Comparison of ENCODE assay signal across 20 cellular contexts in the genomic region with DNA sequence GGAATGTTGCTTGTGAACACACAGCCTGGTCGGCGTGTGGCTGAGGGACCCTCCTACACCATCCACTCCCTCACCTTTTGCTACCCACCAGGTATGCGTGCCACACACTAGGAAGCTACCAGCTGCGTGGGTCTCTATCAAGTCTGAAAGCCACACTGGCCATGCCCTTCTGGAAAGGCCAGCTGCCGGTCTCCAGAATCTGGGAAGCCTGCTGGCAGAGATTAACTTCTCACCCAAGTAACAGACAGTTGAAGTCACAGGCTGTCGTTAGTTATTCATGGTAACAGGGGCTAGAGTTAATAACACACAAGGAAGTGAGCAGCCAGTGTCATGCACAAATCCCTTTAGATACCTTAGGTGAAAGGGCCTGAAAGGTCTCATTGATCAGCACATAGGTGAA. TPM values are rescaled to one million over a fixed set of nuclear protein-coding genes. Genes with fewer than 3 reads are reported as not detected.
"Had no signal": no experiment of that assay in that cellular context is flagged by ENCODE, and none has a peak within 500 bp of the region (broad histone marks: within the 10 kb centered on the region; RNA-seq: fewer than 3 reads in every experiment).

No MANE protein-coding gene starts in this region.

- H3K9ac ChIP-seq: parathyroid adenoma had no signal

- H3K36me3 Mint-ChIP-seq: stimulated activated effector memory CD8-positive, alpha-beta T cell treated with anti-CD3 and anti-CD28 coated beads, Interleukin-12 subunit alpha, Interleukin-12 subunit beta, amount 100 ng/mL, for 72 hours had no signal

- H3K9me3 Mint-ChIP-seq: endodermal cell; stimulated activated effector memory CD8-positive, alpha-beta T cell treated with anti-CD3 and anti-CD28 coated beads, Interleukin-12 subunit alpha, Interleukin-12 subunit beta, amount 100 ng/mL, for 72 hours; stimulated activated naive CD8-positive, alpha-beta T cell treated with anti-CD3 and anti-CD28 coated beads, Interleukin-15, Interleukin-2, amounts not matched to agents 100 ng/mL and 50 ng/mL, for 24 hours had no signal

- H3K9me3 ChIP-seq: colonic mucosa, psoas muscle, right lobe of liver, testis had no signal

- ATAC-seq: foreskin keratinocyte; left colon; left ventricle myocardium superior; naive thymus-derived CD4-positive, alpha-beta T cell; psoas muscle; right lobe of liver; stimulated activated effector memory CD8-positive, alpha-beta T cell treated with anti-CD3 and anti-CD28 coated beads, Interleukin-12 subunit alpha, Interleukin-12 subunit beta, amount 100 ng/mL, for 72 hours had no signal

- H3K27ac Mint-ChIP-seq: endodermal cell; naive thymus-derived CD4-positive, alpha-beta T cell; stimulated activated naive CD8-positive, alpha-beta T cell treated with anti-CD3 and anti-CD28 coated beads, Interleukin-15, Interleukin-2, amounts not matched to agents 100 ng/mL and 50 ng/mL, for 24 hours had no signal

- H3K4me3 Mint-ChIP-seq: endodermal cell; naive thymus-derived CD4-positive, alpha-beta T cell; stimulated activated effector memory CD8-positive, alpha-beta T cell treated with anti-CD3 and anti-CD28 coated beads, Interleukin-12 subunit alpha, Interleukin-12 subunit beta, amount 100 ng/mL, for 72 hours; stimulated activated naive CD8-positive, alpha-beta T cell treated with anti-CD3 and anti-CD28 coated beads, Interleukin-15, Interleukin-2, amounts not matched to agents 100 ng/mL and 50 ng/mL, for 24 hours had no signal

- H3K4me1 ChIP-seq: colonic mucosa, foreskin keratinocyte, parathyroid adenoma, psoas muscle, right lobe of liver had no signal

- H3K27me3 Mint-ChIP-seq: naive thymus-derived CD4-positive, alpha-beta T cell; stimulated activated naive CD8-positive, alpha-beta T cell treated with anti-CD3 and anti-CD28 coated beads, Interleukin-15, Interleukin-2, amounts not matched to agents 100 ng/mL and 50 ng/mL, for 24 hours had no signal

- H3K79me2 ChIP-seq: parathyroid adenoma had no signal

- H3K4me3 ChIP-seq: colonic mucosa, lung, psoas muscle, right lobe of liver, testis had no signal

- H3K36me3 ChIP-seq: colonic mucosa, right lobe of liver had no signal

- H3K27me3 ChIP-seq: colonic mucosa, right lobe of liver, testis had no signal

- H3K4me1 Mint-ChIP-seq: endodermal cell had no signal

- H3K27ac ChIP-seq: colonic mucosa, foreskin keratinocyte, parathyroid adenoma, psoas muscle, right lobe of liver, testis had no signal

- DNase-seq: colonic mucosa; effector CD4-positive, alpha-beta T cell; endodermal cell; erythroblast; foreskin keratinocyte; left colon; left ventricle myocardium superior; mesenchymal stem cell; naive thymus-derived CD4-positive, alpha-beta T cell; psoas muscle; retina; right lobe of liver; stimulated activated CD4-positive, alpha-beta T cell treated with anti-CD3 and anti-CD28 coated beads, Interleukin-4, amount 100 ng/mL, for 1 hour; stimulated activated CD8-positive, alpha-beta memory T cell treated with anti-CD3 and anti-CD28 coated beads, Interleukin-4, amount 100 ng/mL, for 48 hours; testis; trophoblast cell had no signal

- H2AFZ ChIP-seq: parathyroid adenoma had no signal

RNA-seq across cellular contexts. Expression of a gene that starts 48.1 kb away (rescaled TPM):
- total RNA-seq: naive thymus-derived CD4-positive, alpha-beta T cell had no signal
